Comparison of ENCODE assay signal across 30 cellular contexts in genomic region chr10:78886129-78886528, GRCh38.
"Had no signal": no experiment of that assay in that cellular context is flagged by ENCODE, and none has a peak within 500 bp of the region (broad histone marks: within the 10 kb centered on the region; RNA-seq: fewer than 3 reads in every experiment).

No MANE protein-coding gene starts in this region.

- H3K36me3 ChIP-seq: neural progenitor cell, ovary, spleen, suprapubic skin, thoracic aorta, thyroid gland, tibial nerve, upper lobe of left lung, vagina had no signal

- H3K4me1 ChIP-seq: neural progenitor cell, parathyroid adenoma, psoas muscle, spleen, suprapubic skin, tibial nerve, upper lobe of left lung, vagina had no signal

- H3K4me2 ChIP-seq: neural progenitor cell, smooth muscle cell had no signal

- H3K27ac ChIP-seq: neural progenitor cell, ovary, parathyroid adenoma, psoas muscle, skin epidermis, spleen, suprapubic skin, thoracic aorta, thyroid gland, tibial nerve, upper lobe of left lung, vagina had no signal

- H3K27me3 ChIP-seq: neural progenitor cell, ovary, suprapubic skin, thyroid gland, tibial nerve, upper lobe of left lung, vagina had no signal

- H3K4me3 ChIP-seq: neural progenitor cell, ovary, psoas muscle, skin epidermis, smooth muscle cell, spleen, suprapubic skin, thoracic aorta, thyroid gland, tibial nerve, upper lobe of left lung, vagina had no signal

- DNase-seq: naive thymus-derived CD4-positive, alpha-beta T cell; natural killer cell; occipital lobe; ovary; posterior cingulate gyrus; psoas muscle; right cardiac atrium; spleen; stimulated activated CD4-positive, alpha-beta T cell treated with anti-CD3 and anti-CD28 coated beads, Interleukin-12 subunit alpha, Interleukin-12 subunit beta, amount 100 ng/mL, for 4 hours; stimulated activated CD4-positive, alpha-beta T cell treated with anti-CD3 and anti-CD28 coated beads, Interleukin-1b, Interleukin-23, amount 100 ng/mL, for 48 hours; stimulated activated CD4-positive, alpha-beta T cell treated with anti-CD3 and anti-CD28 coated beads, Interleukin-4, amount 100 ng/mL, for 1 hour; stimulated activated CD4-positive, alpha-beta T cell treated with anti-CD3 and anti-CD28 coated beads, Interleukin-4, amount 100 ng/mL, for 4 hours; stimulated activated naive CD4-positive, alpha-beta T cell; stimulated activated naive CD8-positive, alpha-beta T cell treated with anti-CD3 and anti-CD28 coated beads, Interleukin-15, amount 100 ng/mL, for 72 hours; stimulated activated naive CD8-positive, alpha-beta T cell treated with anti-CD3 and anti-CD28 coated beads, Interleukin-15, Interleukin-2, amounts not matched to agents 100 U/mL and 50 U/mL, for 24 hours; substantia nigra; thyroid gland; trophoblast cell; upper lobe of left lung had no signal

- H3K9ac ChIP-seq: neural progenitor cell, parathyroid adenoma had no signal

- H2AFZ ChIP-seq: neural progenitor cell, parathyroid adenoma had no signal

- H3K9me3 ChIP-seq: ovary, thyroid gland, vagina had no signal

- ATAC-seq: naive thymus-derived CD4-positive, alpha-beta T cell; natural killer cell; psoas muscle; right cardiac atrium; sciatic nerve; stimulated activated memory B cell treated with anti-CD40 and anti-IgM and Interleukin-4, amounts not matched to agents 10 μg/mL and 1 μg/mL and 100 μg/mL, for 72 hours; stimulated activated naive CD8-positive, alpha-beta T cell treated with anti-CD3 and anti-CD28 coated beads, Interleukin-15, amount 100 ng/mL, for 72 hours; stimulated activated naive CD8-positive, alpha-beta T cell treated with anti-CD3 and anti-CD28 coated beads, Interleukin-15, Interleukin-2, amounts not matched to agents 100 U/mL and 50 U/mL, for 24 hours had no signal

- FAIRE-seq: urothelium cell line had no signal

- H3K79me2 ChIP-seq: parathyroid adenoma had no signal
